ENCODE assay signal across 1 cellular context in the genomic region with DNA sequence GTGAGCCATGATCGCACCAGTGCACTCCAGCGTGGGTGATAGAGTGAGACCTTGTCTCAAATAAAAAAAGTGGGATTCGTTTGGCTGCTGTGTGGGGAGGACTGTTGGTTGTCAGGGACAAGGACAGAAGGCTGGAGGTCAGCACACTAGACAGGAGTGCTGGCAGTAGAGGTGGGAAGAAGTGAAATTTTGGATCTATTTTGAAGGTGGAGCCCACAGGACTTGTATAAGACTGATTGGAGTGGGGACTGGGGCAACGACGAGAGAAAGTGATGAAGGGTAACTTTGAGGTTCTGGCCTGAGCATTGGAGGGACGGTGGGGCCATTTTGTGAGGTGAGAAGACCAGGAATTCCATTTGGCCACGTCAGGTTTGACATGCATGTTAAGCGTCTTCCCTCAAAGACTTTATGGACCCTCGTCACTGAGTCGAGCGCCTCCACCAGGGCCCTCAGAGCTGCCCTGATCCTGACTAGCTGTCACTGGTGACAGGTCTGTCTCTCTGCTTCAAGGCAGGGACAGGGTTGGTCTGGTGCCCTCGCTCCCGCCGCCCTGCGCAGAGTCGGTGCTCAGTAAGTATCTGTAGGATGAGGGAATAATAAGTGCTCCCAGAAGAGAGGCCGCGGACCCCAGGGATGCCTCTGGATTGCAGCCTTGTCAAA.
TF ChIP-seq lines count a peak whose summit lies in the region.

No MANE protein-coding gene starts in this region.

TF ChIP-seq in HEK293, 187 proteins besides CTCF, POLR2A, EP300 and RAD21 (continued from another document):
- TF ChIP-seq, protein P1, sequence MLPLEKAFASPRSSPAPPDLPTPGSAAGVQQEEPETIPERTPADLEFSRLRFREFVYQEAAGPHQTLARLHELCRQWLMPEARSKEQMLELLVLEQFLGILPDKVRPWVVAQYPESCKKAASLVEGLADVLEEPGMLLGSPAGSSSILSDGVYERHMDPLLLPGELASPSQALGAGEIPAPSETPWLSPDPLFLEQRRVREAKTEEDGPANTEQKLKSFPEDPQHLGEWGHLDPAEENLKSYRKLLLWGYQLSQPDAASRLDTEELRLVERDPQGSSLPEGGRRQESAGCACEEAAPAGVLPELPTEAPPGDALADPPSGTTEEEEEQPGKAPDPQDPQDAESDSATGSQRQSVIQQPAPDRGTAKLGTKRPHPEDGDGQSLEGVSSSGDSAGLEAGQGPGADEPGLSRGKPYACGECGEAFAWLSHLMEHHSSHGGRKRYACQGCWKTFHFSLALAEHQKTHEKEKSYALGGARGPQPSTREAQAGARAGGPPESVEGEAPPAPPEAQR (tag by site-specific recombination; IDR thresholded peaks at IDR 0.05), result no peak
- TF ChIP-seq ZBTB20 (tag by site-specific recombination; IDR thresholded peaks at IDR 0.05) (0 out of 2 replicates have a peak, but pooled peaks have one; percentile 25), BCL11B (tag by site-specific recombination; IDR thresholded peaks at IDR 0.05; ENCODE audit: low read depth) (no peak), ZNF433 (tag by site-specific recombination; IDR thresholded peaks at IDR 0.05; ENCODE audit: low read depth) (no peak), ZNF623 (tag by site-specific recombination; IDR thresholded peaks at IDR 0.05) (0 out of 2 replicates have a peak, but pooled peaks have one; percentile 5), ZXDB (tag by site-specific recombination; IDR thresholded peaks at IDR 0.05) (no peak), ZSCAN23 (tag by site-specific recombination; IDR thresholded peaks at IDR 0.05) (no peak), ZFP3 (tag by site-specific recombination; IDR thresholded peaks at IDR 0.05; ENCODE audit: low read depth) (no peak), ZNF624 (tag by site-specific recombination; IDR thresholded peaks at IDR 0.05) (no peak)
